14 cellular contexts compared by ENCODE assay signal in the genomic region with DNA sequence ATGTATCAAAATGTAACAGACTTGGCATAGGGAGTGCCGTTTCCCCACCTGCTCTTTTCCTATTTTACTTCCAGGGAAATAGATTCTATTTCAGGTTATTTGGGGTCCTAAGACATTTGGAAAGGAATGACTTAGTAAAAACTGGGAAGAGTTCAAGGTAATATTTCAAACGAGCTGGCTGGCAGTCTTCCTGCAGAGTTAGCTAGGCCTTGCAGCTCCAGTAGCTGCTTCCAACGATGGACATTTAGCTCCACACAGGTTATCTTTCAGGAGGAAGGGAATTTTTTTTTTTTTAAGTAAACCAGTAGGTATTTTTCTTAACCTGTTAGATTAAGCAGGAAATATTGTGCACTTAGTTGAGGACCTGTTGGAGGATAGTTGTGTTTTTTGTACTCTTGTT.
"Had no signal": no experiment of that assay in that cellular context is flagged by ENCODE, and none has a peak within 500 bp of the region (broad histone marks: within the 10 kb centered on the region; RNA-seq: fewer than 3 reads in every experiment).

No MANE protein-coding gene starts in this region.

- H3K36me3 ChIP-seq: esophagus squamous epithelium, lower lobe of right lung, WERI-Rb-1 had no signal

- H3K4me3 ChIP-seq: esophagus squamous epithelium, lower lobe of right lung had no signal

- H3K9me3 Mint-ChIP-seq: activated naive CD4-positive, alpha-beta T cell treated with anti-CD3 and anti-CD28 coated beads, Interleukin-2, amount 50 U/mL, for 24 hours; activated T-cell treated with anti-CD3 and anti-CD28 coated beads, Interleukin-2, amount 50 U/mL, for 72 hours; effector memory CD8-positive, alpha-beta T cell; mesothelial cell of epicardium had no signal

- H3K36me3 Mint-ChIP-seq: mesothelial cell of epicardium had no signal

- ATAC-seq: activated T-cell treated with anti-CD3 and anti-CD28 coated beads, Interleukin-2, amount 50 U/mL, for 72 hours; effector memory CD8-positive, alpha-beta T cell had no signal

- H3K27me3 Mint-ChIP-seq: activated naive CD4-positive, alpha-beta T cell treated with anti-CD3 and anti-CD28 coated beads, Interleukin-2, amount 50 U/mL, for 24 hours; effector memory CD8-positive, alpha-beta T cell had no signal

- DNase-seq: activated CD4-positive, alpha-beta T cell treated with anti-CD3 and anti-CD28 coated beads, Interleukin-2, amount 50 U/mL, for 4 hours; activated gamma-delta T cell; activated T-cell treated with anti-CD3 and anti-CD28 coated beads, Interleukin-2, amount 50 U/mL, for 72 hours; dermis blood vessel endothelial cell; effector memory CD8-positive, alpha-beta T cell; esophagus squamous epithelium; hippocampal formation; lower lobe of right lung; stimulated activated CD8-positive, alpha-beta memory T cell treated with anti-CD3 and anti-CD28 coated beads, Interleukin-4, amount 100 ng/mL, for 48 hours; stimulated activated naive CD4-positive, alpha-beta T cell; trophoblast cell had no signal

- H3K9me3 ChIP-seq: esophagus squamous epithelium, lower lobe of right lung had no signal

- H3K27ac ChIP-seq: lower lobe of right lung, WERI-Rb-1 had no signal

- H3K27ac Mint-ChIP-seq: activated naive CD4-positive, alpha-beta T cell treated with anti-CD3 and anti-CD28 coated beads, Interleukin-2, amount 50 U/mL, for 24 hours; activated T-cell treated with anti-CD3 and anti-CD28 coated beads, Interleukin-2, amount 50 U/mL, for 72 hours; mesothelial cell of epicardium had no signal

- H3K4me3 Mint-ChIP-seq: activated naive CD4-positive, alpha-beta T cell treated with anti-CD3 and anti-CD28 coated beads, Interleukin-2, amount 50 U/mL, for 24 hours; activated T-cell treated with anti-CD3 and anti-CD28 coated beads, Interleukin-2, amount 50 U/mL, for 72 hours; effector memory CD8-positive, alpha-beta T cell; mesothelial cell of epicardium had no signal

- H3K27me3 ChIP-seq: esophagus squamous epithelium had no signal
